In the genomic region with DNA sequence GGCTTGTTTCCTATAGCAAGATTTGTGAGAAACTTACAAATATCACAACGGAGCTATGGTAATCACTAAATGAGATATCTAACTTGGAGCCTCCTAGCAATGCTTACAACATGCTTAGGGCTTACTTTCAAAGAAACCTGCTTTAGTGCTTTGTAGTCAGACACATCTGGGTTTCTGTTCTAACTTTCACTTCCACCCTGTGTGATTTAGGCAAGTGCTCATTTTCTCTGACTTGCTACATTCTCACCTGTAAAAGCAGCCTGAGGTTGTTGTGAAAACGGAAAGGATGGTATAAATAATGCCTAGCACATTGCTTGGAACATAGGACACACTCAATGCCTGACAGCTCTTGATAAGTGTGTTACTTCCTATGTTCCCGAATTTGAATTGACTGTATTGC, we compare ENCODE assay signal across 17 cellular contexts. TPM values are rescaled to one million over a fixed set of nuclear protein-coding genes. Genes with fewer than 3 reads are reported as not detected.
A peak's percentile ranks its signal among the peaks of the same experiment; 100 is the strongest.
DNase-seq lines count a peak whose midpoint lies in the region; ATAC-seq, FAIRE-seq and TF ChIP-seq lines count a peak whose summit lies in the region.
"Had no signal": no experiment of that assay in that cellular context is flagged by ENCODE, and none has a peak within 500 bp of the region (broad histone marks: within the 10 kb centered on the region; RNA-seq: fewer than 3 reads in every experiment).

No MANE protein-coding gene starts in this region.

- no peak overlapping the region for H3K4me3 ChIP-seq in dorsolateral prefrontal cortex
- H3K4me3 ChIP-seq: GM23248, SJCRH30, uterus had no signal

- H3K27ac Mint-ChIP-seq in IgD-negative memory B cell = peak overlapping the region; percentile 39 to 91 (median 80)
- H3K27ac Mint-ChIP-seq: activated naive CD4-positive, alpha-beta T cell treated with anti-CD3 and anti-CD28 coated beads, Interleukin-2, amount 50 U/mL, for 72 hours; progenitor cell of endocrine pancreas had no signal

- no peaks in the 10 kb centered on the region for H3K9me3 Mint-ChIP-seq in IgD-negative memory B cell

- H3K4me1 Mint-ChIP-seq in IgD-negative memory B cell = peaks cover 4 to 38% (median 12%) of the 10 kb centered on the region in 3 donors

- ATAC-seq in GM19455 (IDR thresholded peaks at IDR 0.05; ENCODE audit: unreplicated experiment) (peak; percentile 97), HG02884 (IDR thresholded peaks at IDR 0.05; ENCODE audit: unreplicated experiment) (peak; percentile 91)
- ATAC-seq: activated naive CD4-positive, alpha-beta T cell treated with anti-CD3 and anti-CD28 coated beads, Interleukin-2, amount 50 U/mL, for 72 hours had no signal

- no peaks in the 10 kb centered on the region for H3K27me3 ChIP-seq in dorsolateral prefrontal cortex
- H3K27me3 ChIP-seq: uterus had no signal

- FAIRE-seq in GM12892 (lab: Jason Lieb, UNC) = peak; percentile 93

- H3K27ac ChIP-seq in dorsolateral prefrontal cortex = no peak overlapping the region
- H3K27ac ChIP-seq: GM23248, HL-60, SJCRH30, uterus had no signal

- H3K27me3 Mint-ChIP-seq in IgD-negative memory B cell = no peaks in the 10 kb centered on the region
- H3K27me3 Mint-ChIP-seq: progenitor cell of endocrine pancreas had no signal

- H3K36me3 Mint-ChIP-seq in IgD-negative memory B cell = no peaks in the 10 kb centered on the region
- H3K36me3 Mint-ChIP-seq: activated naive CD4-positive, alpha-beta T cell treated with anti-CD3 and anti-CD28 coated beads, Interleukin-2, amount 50 U/mL, for 72 hours had no signal

- intact Hi-C loops in dorsolateral prefrontal cortex (cut with DNase I) = no loop called here

- TF ChIP-seq CTCF in dorsolateral prefrontal cortex (IDR thresholded peaks at IDR 0.05 in 54 of 56, conservative IDR thresholded peaks at IDR 0.05 in 2 of 56; ENCODE audit: low read depth in 1 of 56, partially characterized antibody in 56 of 56) = no peak

- H3K4me3 Mint-ChIP-seq in IgD-negative memory B cell = peak overlapping the region in 3 of 4 donors; percentile 50 to 69 (median 54)

- DNase-seq in GM12892 (ENCODE audit: insufficient read length) (peak; percentile 7), T-helper 2 cell (no peak), dorsolateral prefrontal cortex (no peak)
- DNase-seq in stimulated activated CD4-positive, alpha-beta T cell treated with anti-CD3 and anti-CD28 coated beads, Interleukin-4, amount 100 ng/mL, for 24 hours = no peak
- no peak for DNase-seq in NK-92 treated with Interleukin-12 subunit alpha and Interleukin-12 subunit beta, amount 100 ng/mL, for 24 hours (lab: John Stamatoyannopoulos, UW)
- DNase-seq: GM23248, NCI-H2029, NCI-H774, SJCRH30, uterus had no signal

- TF ChIP-seq POLR2A in GM12892 (IDR thresholded peaks at IDR 0.05; ENCODE audit: low read depth, low read length) = no peak

RNA-seq across cellular contexts. Expression of gene LRRC4C, which starts 45.6 kb away (rescaled TPM):
- 0.15 TPM for polyA plus RNA-seq in GM12892 (2012; ENCODE audit: missing spikeins)
- polyA plus RNA-seq in IgD-negative memory B cell = not detected
- 100 to 1,000 TPM in 1 of 120 experiments, 10 to 100 TPM in 119; 34.7 to 101 (median 68.1) TPM for total RNA-seq in dorsolateral prefrontal cortex
- total RNA-seq: activated naive CD4-positive, alpha-beta T cell treated with anti-CD3 and anti-CD28 coated beads, Interleukin-2, amount 50 U/mL, for 72 hours; glomerular endothelial cell; GM23248 had no signal
- polyA plus RNA-seq: GM23248 had no signal
